Comparison of ENCODE assay signal across 14 cellular contexts in genomic region chr12:11724888-11725310, GRCh38.
DNase-seq lines count a peak whose midpoint lies in the region; ATAC-seq and TF ChIP-seq lines count a peak whose summit lies in the region.
"Had no signal": no experiment of that assay in that cellular context is flagged by ENCODE, and none has a peak within 500 bp of the region (broad histone marks: within the 10 kb centered on the region; RNA-seq: fewer than 3 reads in every experiment).

No MANE protein-coding gene starts in this region.

- H3K9me3 Mint-ChIP-seq in CD4-positive, alpha-beta memory T cell, result peaks cover 0 to 2% (median 0%) of the 10 kb centered on the region in 8 donors
- H3K9me3 Mint-ChIP-seq: CD4-positive, alpha-beta T cell had no signal

- peak; percentile 18; the same call in 1 of the 3 replicates for ATAC-seq in SK-N-SH treated with all-trans-retinoic acid at 6 μM for 48 hours
- peak; percentile 62 for ATAC-seq in sciatic nerve

- H3K27me3 Mint-ChIP-seq in CD4-positive, alpha-beta memory T cell, result no peaks in the 10 kb centered on the region
- H3K27me3 Mint-ChIP-seq: CD4-positive, alpha-beta T cell had no signal

- no peak overlapping the region for H3K27ac ChIP-seq in CD4-positive, alpha-beta memory T cell (ENCODE audit: low read depth, low read length)

- peaks cover 5% of the 10 kb centered on the region in 2 donors for H3K36me3 Mint-ChIP-seq in CD4-positive, alpha-beta memory T cell

- peak overlapping the region in 1 of 8 donors; percentile 17 for H3K4me3 Mint-ChIP-seq in CD4-positive, alpha-beta memory T cell
- H3K4me3 Mint-ChIP-seq: CD4-positive, alpha-beta T cell had no signal

- intact Hi-C loops in CD4-positive, alpha-beta memory T cell (cut with micrococcal nuclease), result loop anchor here (5.0 kb wide), 4 partner anchors 37 to 307 kb away; no protein-coding TSS in a partner anchor
- intact Hi-C loops in sciatic nerve (cut with DNase I), result no loop called here

- H3K4me1 ChIP-seq in CD4-positive, alpha-beta memory T cell (ENCODE audit: insufficient read depth, low read length), result peaks cover 61% of the 10 kb centered on the region

- no peak for DNase-seq in CD4-positive, alpha-beta memory T cell
- peak; percentile 9 for DNase-seq in fibroblast of peridontal ligament (ENCODE audit: extremely low read depth)
- no peak for DNase-seq in sciatic nerve (ENCODE audit: low spot score)
- DNase-seq in NCI-H82 treated with DMSO at 0.1 percent for 48 hours (lab: John Stamatoyannopoulos, UW; ENCODE audit: unreplicated experiment), result no peak
- DNase-seq in NAMALWA (ENCODE audit: low spot score), result no peak
- no peak for DNase-seq in nucleus accumbens (lab: John Stamatoyannopoulos, UW)
- DNase-seq in NCI-H2227 (lab: John Stamatoyannopoulos, UW; ENCODE audit: unreplicated experiment), result no peak
- DNase-seq: activated CD8-positive, alpha-beta memory T cell treated with anti-CD3 and anti-CD28 coated beads for 24 hours; CD4-positive, alpha-beta T cell; kidney glomerular epithelial cell; NCI-H1105; retina; T-helper 1 cell had no signal

- peak overlapping the region in 4 of 7 donors; percentile 6 to 55 (median 40) for H3K27ac Mint-ChIP-seq in CD4-positive, alpha-beta memory T cell

- no peaks in the 10 kb centered on the region for H3K36me3 ChIP-seq in CD4-positive, alpha-beta memory T cell (ENCODE audit: insufficient read depth, low read length)

- no peak overlapping the region for H3K4me3 ChIP-seq in CD4-positive, alpha-beta memory T cell (ENCODE audit: low read length in 2 of 2)

- POLR2A ChIA-PET in CD4-positive, alpha-beta memory T cell (lab: Charles Lee; ENCODE audit: partially characterized antibody), result no interaction called here

- H3K27me3 ChIP-seq in CD4-positive, alpha-beta memory T cell (ENCODE audit: insufficient read depth, low read length), result no peaks in the 10 kb centered on the region

- CTCF ChIA-PET in CD4-positive, alpha-beta memory T cell (lab: Charles Lee; ENCODE audit: partially characterized antibody), result interaction anchor here (4.3 kb wide), 1 partner anchor 308 kb away, joined by 23 read pairs; no protein-coding TSS in a partner anchor

- peaks cover 43 to 85% (median 69%) of the 10 kb centered on the region in 4 donors for H3K4me1 Mint-ChIP-seq in CD4-positive, alpha-beta memory T cell

- no peaks in the 10 kb centered on the region for H3K9me3 ChIP-seq in CD4-positive, alpha-beta memory T cell (ENCODE audit: control insufficient read depth in 1 of 2, low read length in 2 of 2)

TF ChIP-seq in SK-N-SH treated with all-trans-retinoic acid at 6 μM for 48 hours, 23 proteins besides CTCF, POLR2A, EP300 and RAD21:
- TF ChIP-seq TCF4 (CRISPR knock-in tag; IDR thresholded peaks at IDR 0.05; ENCODE audit: borderline replicate concordance), result peak; percentile 16; the same call in 1 of the 2 replicates
- TF ChIP-seq ZNF8 (CRISPR knock-in tag; IDR thresholded peaks at IDR 0.05), result no peak
